30 cellular contexts compared by ENCODE assay signal in genomic region chr10:123298583-123298982, GRCh38.
"Had no signal": no experiment of that assay in that cellular context is flagged by ENCODE, and none has a peak within 500 bp of the region (broad histone marks: within the 10 kb centered on the region; RNA-seq: fewer than 3 reads in every experiment).

No MANE protein-coding gene starts in this region.

- H3K9me3 ChIP-seq: adrenal gland, ascending aorta, body of pancreas, breast epithelium had no signal

- H3K27me3 ChIP-seq: adrenal gland, ascending aorta, body of pancreas, brain microvascular endothelial cell, breast epithelium, cardiac muscle cell had no signal

- H3K4me1 ChIP-seq: ascending aorta, body of pancreas, breast epithelium had no signal

- H3K27ac ChIP-seq: adrenal gland, ascending aorta, body of pancreas, brain microvascular endothelial cell, breast epithelium, cardiac muscle cell had no signal

- DNase-seq: activated effector memory CD4-positive, alpha-beta T cell treated with anti-CD3 and anti-CD28 coated beads, Interleukin-2, amount 50 U/mL, for 16 hours; activated effector memory CD4-positive, alpha-beta T cell treated with Interleukin-2 at 50 U/mL for 16 hours; activated gamma-delta T cell; activated gamma-delta T cell treated with Interleukin-2 at 50 U/mL for 16 hours; activated naive CD4-positive, alpha-beta T cell; activated naive CD4-positive, alpha-beta T cell treated with anti-CD3 and anti-CD28 coated beads for 36 hours; activated naive CD4-positive, alpha-beta T cell treated with anti-CD3 and anti-CD28 coated beads, Interleukin-2, amount 10 ng/mL, durations not matched to agents 7 days and 5 days; activated naive CD4-positive, alpha-beta T cell treated with anti-CD3 and anti-CD28 coated beads, Interleukin-2, amount 50 U/mL, for 16 hours; activated naive CD4-positive, alpha-beta T cell treated with Interleukin-2 at 50 U/mL for 16 hours; activated naive CD8-positive, alpha-beta T cell treated with anti-CD3 and anti-CD28 coated beads for 36 hours; activated naive CD8-positive, alpha-beta T cell treated with anti-CD3 and anti-CD28 coated beads, Interleukin-2, amount 10 ng/mL, durations not matched to agents 7 days and 5 days; activated naive CD8-positive, alpha-beta T cell treated with anti-CD3 and anti-CD28 coated beads, Interleukin-2, amount 50 U/mL, for 24 hours; activated T-cell treated with anti-CD3 and anti-CD28 coated beads, Interleukin-2, amount 50 U/mL, for 4 hours; activated T-cell treated with anti-CD3 and anti-CD28 coated beads, Interleukin-2, amount 50 U/mL, for 48 hours; activated T-cell treated with anti-CD3 and anti-CD28 coated beads, Interleukin-2, amount 50 U/mL, for 72 hours; adrenal gland; amniotic stem cell; amygdala; anterior cingulate cortex; aorta; body of pancreas; brain microvascular endothelial cell; caudate nucleus; central memory CD4-positive, alpha-beta T cell; cerebellar nuclear complex had no signal

- H3K36me3 ChIP-seq: adrenal gland, ascending aorta, brain microvascular endothelial cell, breast epithelium, cardiac muscle cell had no signal

- ATAC-seq: activated naive CD4-positive, alpha-beta T cell treated with anti-CD3 and anti-CD28 coated beads, Interleukin-2, amount 50 U/mL, for 72 hours; activated naive CD8-positive, alpha-beta T cell treated with anti-CD3 and anti-CD28 coated beads, Interleukin-2, amount 50 U/mL, for 24 hours; activated T-cell treated with anti-CD3 and anti-CD28 coated beads, Interleukin-2, amount 50 U/mL, for 4 hours; activated T-cell treated with anti-CD3 and anti-CD28 coated beads, Interleukin-2, amount 50 U/mL, for 72 hours; activated T-helper 17 cell treated with anti-CD3 and anti-CD28 coated beads, Interleukin-2, amount 50 U/mL, for 72 hours; body of pancreas had no signal

- H3K4me3 ChIP-seq: adrenal gland, ascending aorta, body of pancreas, breast epithelium, cardiac muscle cell had no signal
